ENCODE assay signal across 29 cellular contexts in the genomic region with DNA sequence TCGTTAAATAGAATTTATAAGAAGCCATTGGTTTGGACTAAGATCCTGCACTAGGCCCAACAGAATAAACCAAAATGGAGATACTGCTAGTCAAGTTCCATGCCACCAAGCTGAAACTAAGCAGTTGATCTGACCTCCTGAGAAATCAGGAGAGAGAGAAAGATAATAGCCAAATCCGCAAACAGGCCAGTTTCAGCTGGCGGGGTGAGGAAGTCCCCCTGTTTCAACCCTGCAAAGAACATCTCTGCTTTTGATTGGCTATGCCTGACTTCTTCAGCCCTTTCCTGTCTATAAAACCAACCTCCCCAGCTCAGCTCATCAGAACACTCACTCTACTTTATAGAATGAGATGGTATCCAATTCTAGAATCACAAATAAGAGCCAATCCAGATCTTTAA.
DNase-seq lines count a peak whose midpoint lies in the region; ATAC-seq and TF ChIP-seq lines count a peak whose summit lies in the region.
"Had no signal": no experiment of that assay in that cellular context is flagged by ENCODE, and none has a peak within 500 bp of the region (broad histone marks: within the 10 kb centered on the region; RNA-seq: fewer than 3 reads in every experiment).

No MANE protein-coding gene starts in this region.

- no peaks in the 10 kb centered on the region for H3K36me3 ChIP-seq in esophagus muscularis mucosa
- no peaks in the 10 kb centered on the region for H3K36me3 ChIP-seq in mesenchymal stem cell (ENCODE audit: control insufficient read depth in 1 of 2, insufficient read depth in 2 of 2, low read depth in 1 of 2, low read length in 2 of 2)
- no peaks in the 10 kb centered on the region for H3K36me3 ChIP-seq in tibial artery
- H3K36me3 ChIP-seq in MM.1S (replicated peaks; ENCODE audit: insufficient read depth, low read length): no peaks in the 10 kb centered on the region
- H3K36me3 ChIP-seq in left lung: no peaks in the 10 kb centered on the region
- H3K36me3 ChIP-seq: HAP-1 had no signal

- H2BK15ac ChIP-seq in mesenchymal stem cell (ENCODE audit: low read depth, poor library complexity, severe bottlenecking): no peak overlapping the region

- intact Hi-C loops in esophagus muscularis mucosa (cut with DNase I) (no loop called here), tibial artery (cut with DNase I; ENCODE audit: low total_unique reads) (no loop called here), left lung (cut with DNase I) (no loop called here)

- 97 to 100% (median 99%) methylated on average over 3 of the region's 3 CpGs for WGBS in adipose tissue, 3 donors
- 100% methylated on average over 3 of the region's 3 CpGs for WGBS in esophagus muscularis mucosa
- 100% methylated on average over 2 of the region's 3 CpGs for WGBS in mesenchymal stem cell

- H2BK120ac ChIP-seq in mesenchymal stem cell (ENCODE audit: low read depth, low read length): no peak overlapping the region

- no peak overlapping the region for H4K8ac ChIP-seq in mesenchymal stem cell (ENCODE audit: low read length)

- H3K9ac ChIP-seq in mesenchymal stem cell (ENCODE audit: low read length) (peak overlapping the region; percentile 87), MM.1S (ENCODE audit: low read length) (no peak overlapping the region)
- H3K9ac ChIP-seq: SK-N-SH had no signal

- no peak overlapping the region for H3K23ac ChIP-seq in mesenchymal stem cell (ENCODE audit: low read length in 2 of 2)

- no peaks in the 10 kb centered on the region for H3K79me1 ChIP-seq in mesenchymal stem cell (replicated peaks; ENCODE audit: low read length, poor library complexity, severe bottlenecking)

- no peak overlapping the region for H2BK5ac ChIP-seq in mesenchymal stem cell (ENCODE audit: low read depth, low read length, poor library complexity, severe bottlenecking)

- H3K27me3 ChIP-seq in esophagus muscularis mucosa (no peaks in the 10 kb centered on the region), mesenchymal stem cell (ENCODE audit: control insufficient read depth in 1 of 2, insufficient read depth in 1 of 2, low read length in 2 of 2) (no peaks in the 10 kb centered on the region), tibial artery (no peaks in the 10 kb centered on the region), MM.1S (replicated peaks; ENCODE audit: insufficient read depth, low read length) (no peaks in the 10 kb centered on the region), left lung (no peaks in the 10 kb centered on the region)

- no peaks in the 10 kb centered on the region for H3K9me2 ChIP-seq in MM.1S (replicated peaks; ENCODE audit: insufficient read depth, low read length)
- H3K9me2 ChIP-seq: SK-N-SH had no signal

- TF ChIP-seq CTCF in esophagus muscularis mucosa (IDR thresholded peaks at IDR 0.05) (no peak), tibial artery (IDR thresholded peaks at IDR 0.05) (no peak), MM.1S (IDR thresholded peaks at IDR 0.05; ENCODE audit: low read length) (no peak), left lung (IDR thresholded peaks at IDR 0.05) (no peak)

- DNase-seq in esophagus muscularis mucosa (ENCODE audit: extremely low spot score) (no peak), mesenchymal stem cell (no peak), tibial artery (no peak), MM.1S (no peak), glomerular visceral epithelial cell (ENCODE audit: extremely low spot score) (no peak), left lung (no peak)
- DNase-seq: activated CD4-positive, alpha-beta T cell treated with anti-CD3 and anti-CD28 coated beads, Interleukin-2, amount 10 ng/mL, durations not matched to agents 7 days and 5 days; activated gamma-delta T cell; activated naive CD8-positive, alpha-beta T cell treated with anti-CD3 and anti-CD28 coated beads, Interleukin-2, amount 10 ng/mL, durations not matched to agents 7 days and 5 days; activated T-cell treated with anti-CD3 and anti-CD28 coated beads, Interleukin-2, amount 50 U/mL, for 1 hour; C1 segment of cervical spinal cord; dermis blood vessel endothelial cell; DMS153; endodermal cell; KG1; naive thymus-derived CD8-positive, alpha-beta T cell; NCI-H1417 treated with DMSO at 0.1 percent for 48 hours; NCI-H2029 treated with DMSO at 0.1 percent for 48 hours; NCI-H2227 treated with DMSO at 0.1 percent for 48 hours; NCI-H526; NK-92 treated with Interleukin-12 subunit alpha and Interleukin-12 subunit beta, amount 100 ng/mL, for 24 hours; occipital lobe; SK-N-SH; stimulated activated CD4-positive, alpha-beta T cell treated with anti-CD3 and anti-CD28 coated beads, Interleukin-1b, Interleukin-23, amount 100 ng/mL, for 48 hours; stimulated activated naive CD4-positive, alpha-beta T cell treated with Interleukin-2 at 50 U/mL for 16 hours had no signal

- H3K18ac ChIP-seq in mesenchymal stem cell (ENCODE audit: low read depth in 1 of 2, low read length in 2 of 2): no peak overlapping the region

- H3K4me2 ChIP-seq in mesenchymal stem cell (ENCODE audit: low read length, poor library complexity, severe bottlenecking) (no peak overlapping the region), MM.1S (ENCODE audit: low read depth, low read length) (no peak overlapping the region)
- H3K4me2 ChIP-seq: SK-N-SH had no signal

- no peaks in the 10 kb centered on the region for H4K20me1 ChIP-seq in MM.1S (ENCODE audit: insufficient read depth, low read length)

- H3K4me1 ChIP-seq in esophagus muscularis mucosa (peaks cover 11 to 19% (median 15%) of the 10 kb centered on the region in 4 donors), mesenchymal stem cell (ENCODE audit: control insufficient read depth, insufficient read depth, low read depth, low read length) (peaks cover 2% of the 10 kb centered on the region), tibial artery (peaks cover 0 to 29% (median 2%) of the 10 kb centered on the region in 4 donors), MM.1S (ENCODE audit: low read length) (no peaks in the 10 kb centered on the region), left lung (peaks cover 0 to 30% of the 10 kb centered on the region in 2 donors)
- H3K4me1 ChIP-seq: HAP-1 had no signal

- H3K14ac ChIP-seq in mesenchymal stem cell (ENCODE audit: low read length in 2 of 2): no peak overlapping the region

- H2AFZ ChIP-seq in mesenchymal stem cell (ENCODE audit: low read depth, low read length) (no peak overlapping the region), MM.1S (ENCODE audit: low read length) (no peak overlapping the region)

- no peak overlapping the region for H4K91ac ChIP-seq in mesenchymal stem cell (ENCODE audit: low read length)

- H3K79me2 ChIP-seq in MM.1S (ENCODE audit: low read length): no peaks in the 10 kb centered on the region

- H3K4me3 ChIP-seq in esophagus muscularis mucosa (no peak overlapping the region), mesenchymal stem cell (ENCODE audit: insufficient read depth in 1 of 2, low read depth in 1 of 2, low read length in 2 of 2) (no peak overlapping the region), tibial artery (no peak overlapping the region), MM.1S (ENCODE audit: low read length) (no peak overlapping the region), left lung (no peak overlapping the region)
- H3K4me3 ChIP-seq: HAP-1 had no signal

- H3K9me3 ChIP-seq in esophagus muscularis mucosa: no peaks in the 10 kb centered on the region
- H3K9me3 ChIP-seq in mesenchymal stem cell (ENCODE audit: control insufficient read depth, low read length): no peaks in the 10 kb centered on the region
- H3K9me3 ChIP-seq in tibial artery: no peaks in the 10 kb centered on the region
- no peaks in the 10 kb centered on the region; the same call in 1 of the 2 replicates for H3K9me3 ChIP-seq in MM.1S (replicated peaks; ENCODE audit: insufficient read depth, low read length)
- H3K9me3 ChIP-seq in left lung: no peaks in the 10 kb centered on the region
- H3K9me3 ChIP-seq: HAP-1, SK-N-SH had no signal

- TF ChIP-seq POLR2A in esophagus muscularis mucosa (IDR thresholded peaks at IDR 0.05; ENCODE audit: low read depth): no peak

- peak overlapping the region; percentile 68 for H3K27ac ChIP-seq in adipose tissue (ENCODE audit: low read depth, low read length)
- peak overlapping the region; percentile 29 to 50 (median 44) for H3K27ac ChIP-seq in esophagus muscularis mucosa (replicated peaks in 1 of 4)
- H3K27ac ChIP-seq in mesenchymal stem cell (ENCODE audit: low read length, poor library complexity, severe bottlenecking): no peak overlapping the region
- H3K27ac ChIP-seq in tibial artery: peak overlapping the region; percentile 73 to 74
- no peak overlapping the region for H3K27ac ChIP-seq in MM.1S (ENCODE audit: low read length)
- H3K27ac ChIP-seq in left lung: no peak overlapping the region
- H3K27ac ChIP-seq: HL-60 had no signal

- no peak for TF ChIP-seq EP300 in esophagus muscularis mucosa (IDR thresholded peaks at IDR 0.05)

- H3K4ac ChIP-seq in mesenchymal stem cell (ENCODE audit: low read depth in 1 of 2, low read length in 2 of 2): no peak overlapping the region

- ATAC-seq in left lung: no peak
- ATAC-seq: naive thymus-derived CD8-positive, alpha-beta T cell; WTC11 had no signal

- H3F3A ChIP-seq in MM.1S (ENCODE audit: insufficient read depth, low read length): no peaks in the 10 kb centered on the region

- H2BK12ac ChIP-seq in mesenchymal stem cell (ENCODE audit: low read length in 2 of 2): no peak overlapping the region

- H2AK5ac ChIP-seq in mesenchymal stem cell (ENCODE audit: low read length, severe bottlenecking): no peak overlapping the region

Comparison
In these comparisons a context has a peak if more than half of its experiments do, and no peak if none do; other contexts are left out.
1. H3K27ac ChIP-seq: peak in adipose tissue (single experiment), esophagus muscularis mucosa (4 of 4) and tibial artery (2 of 2); none in mesenchymal stem cell (single experiment), MM.1S (single experiment) and left lung (0 of 2).